In the genomic region with DNA sequence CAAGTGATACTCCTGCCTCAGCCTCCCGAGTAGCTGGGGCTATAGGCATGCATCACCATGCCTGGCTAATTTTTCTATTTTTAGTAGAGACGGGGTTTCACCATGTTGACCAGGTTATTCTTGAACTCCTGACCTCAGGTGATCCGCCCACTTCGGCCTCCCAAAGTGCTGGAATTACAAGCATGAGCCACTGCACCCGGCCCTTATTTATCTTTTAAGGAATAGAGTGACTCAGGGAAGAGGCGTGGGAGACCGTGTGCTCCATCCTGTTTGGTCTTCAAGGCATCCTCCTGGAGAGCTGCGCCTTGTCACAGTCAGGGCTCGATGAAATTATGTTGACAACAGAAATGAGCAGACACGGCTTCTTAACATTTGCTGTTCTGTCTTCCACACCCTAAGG, we compare ENCODE assay signal across 2 cellular contexts. TPM values are rescaled to one million over a fixed set of nuclear protein-coding genes. Genes with fewer than 3 reads are reported as not detected.
"Had no signal": no experiment of that assay in that cellular context is flagged by ENCODE, and none has a peak within 500 bp of the region (broad histone marks: within the 10 kb centered on the region; RNA-seq: fewer than 3 reads in every experiment).

No MANE protein-coding gene starts in this region.

RNA-seq across cellular contexts. Expression of a gene that starts 12.7 kb away (rescaled TPM):
- total RNA-seq: endothelial cell of umbilical vein, left ventricle myocardium superior had no signal
- polyA plus RNA-seq: endothelial cell of umbilical vein had no signal
